In the genomic region with DNA sequence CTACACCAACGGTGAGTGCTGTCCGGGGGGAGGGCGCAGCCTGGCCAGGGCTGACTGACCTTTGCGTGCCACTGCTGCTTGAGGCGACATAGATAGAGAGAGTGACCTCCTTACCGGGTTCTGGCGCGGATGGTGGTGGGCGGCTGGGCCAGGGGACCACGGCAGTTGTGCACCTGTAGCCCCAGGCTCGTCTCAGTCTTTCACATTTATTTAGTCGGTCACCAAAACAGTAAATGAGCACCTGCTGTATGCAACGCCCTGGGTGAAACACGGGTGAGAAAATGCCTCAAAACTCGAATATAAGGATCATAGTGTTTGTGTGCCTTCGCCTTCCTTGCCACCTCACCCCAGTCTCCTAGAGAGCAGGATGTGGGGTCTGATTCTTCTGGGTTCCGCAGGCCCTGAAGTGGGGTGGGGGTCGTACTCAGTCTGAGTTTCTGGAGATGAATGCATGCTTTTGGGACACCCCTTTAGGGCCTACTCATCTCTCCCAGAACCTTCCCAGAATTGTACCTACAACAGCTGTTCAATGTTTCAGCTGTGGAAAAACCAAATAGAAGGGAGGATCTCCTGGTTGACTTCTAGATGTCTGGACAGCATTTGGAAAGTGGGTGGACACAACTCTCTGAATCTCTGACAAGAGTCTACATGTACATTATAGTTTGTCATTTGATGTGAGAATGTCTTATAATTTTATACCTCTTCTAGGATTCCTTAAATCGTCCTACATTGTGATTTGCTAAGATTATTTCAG, we compare ENCODE assay signal across 1 cellular context.
TF ChIP-seq lines count a peak whose summit lies in the region.

No MANE protein-coding gene starts in this region.

TF ChIP-seq in H1, 55 proteins besides CTCF, POLR2A, EP300 and RAD21:
- peak; percentile 22 for TF ChIP-seq SAP30 (IDR thresholded peaks at IDR 0.05; ENCODE audit: insufficient read depth, insufficient replicate concordance, low read length)
- TF ChIP-seq, protein P1, sequence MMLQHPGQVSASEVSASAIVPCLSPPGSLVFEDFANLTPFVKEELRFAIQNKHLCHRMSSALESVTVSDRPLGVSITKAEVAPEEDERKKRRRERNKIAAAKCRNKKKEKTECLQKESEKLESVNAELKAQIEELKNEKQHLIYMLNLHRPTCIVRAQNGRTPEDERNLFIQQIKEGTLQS (IDR thresholded peaks at IDR 0.05; ENCODE audit: insufficient read depth, low read depth, low read length): no peak
